Comparison of ENCODE assay signal across 8 cellular contexts in genomic region chr17:51153210-51154072, GRCh38. TPM values are rescaled to one million over a fixed set of nuclear protein-coding genes. Genes with fewer than 3 reads are reported as not detected.
DNase-seq lines count a peak whose midpoint lies in the region; ATAC-seq and TF ChIP-seq lines count a peak whose summit lies in the region.

TSS of gene NME1 (plus strand) at chr17:51153559. CDS start at chr17:51155655, 2,096 bp downstream.

- H3K27me3 ChIP-seq in IMR-90 (ENCODE audit: control insufficient read depth, insufficient read depth, low read length): no peaks in the 10 kb centered on the region

- H3K23ac ChIP-seq in IMR-90 (ENCODE audit: low read depth, low read length): peak within 1 kb of the TSS; percentile 99

- TF ChIP-seq POLR2A in IMR-90 (IDR thresholded peaks at IDR 0.05; ENCODE audit: low read depth, low read length): peak; percentile 79

- H3K27ac ChIP-seq in IMR-90 (ENCODE audit: insufficient read depth, low read length): peak within 1 kb of the TSS; percentile 51
- peak within 1 kb of the TSS; percentile 70 for H3K27ac ChIP-seq in OCI-LY7 (ENCODE audit: low read depth, low read length, poor library complexity, severe bottlenecking)

- H3K79me2 ChIP-seq in OCI-LY7 (ENCODE audit: insufficient read depth, low read depth, low read length): peaks cover 50% of the 10 kb centered on the region

- peak within 1 kb of the TSS; percentile 78 for H2BK5ac ChIP-seq in IMR-90 (ENCODE audit: low read depth, low read length, poor library complexity, severe bottlenecking)

- H3K9me1 ChIP-seq in IMR-90 (ENCODE audit: insufficient read depth, low read length): peaks cover 3% of the 10 kb centered on the region; the same call in 1 of the 2 replicates

- peaks cover 17 to 39% of the 10 kb centered on the region in 2 experiments; a peak in 3 of 4 replicates for H3K79me1 ChIP-seq in IMR-90 (ENCODE audit: low read depth in 1 of 2, low read length in 2 of 2)

- BruUV-seq in IMR-90 (replicated peaks; lab: Mats Ljungman, UMichigan) (no TSS peak), OCI-LY7 (replicated peaks; lab: Mats Ljungman, UMichigan) (no TSS peak)

- H3K4me2 ChIP-seq in IMR-90 (ENCODE audit: low read depth, low read length) (peak within 1 kb of the TSS; percentile 99), OCI-LY7 (ENCODE audit: low read length) (peak within 1 kb of the TSS; percentile 90)

- H3K14ac ChIP-seq in IMR-90 (replicated peaks; ENCODE audit: low read depth, low read length): peak within 1 kb of the TSS; percentile 94

- no peaks in the 10 kb centered on the region for H3K4me1 ChIP-seq in IMR-90 (ENCODE audit: control insufficient read depth, insufficient read depth, low read length)
- H3K4me1 ChIP-seq in OCI-LY7 (ENCODE audit: insufficient read depth, low read length, poor library complexity, severe bottlenecking): peaks cover 21% of the 10 kb centered on the region

- peak within 1 kb of the TSS; percentile 94 for H2AK9ac ChIP-seq in IMR-90 (replicated peaks; ENCODE audit: low read depth, low read length, poor library complexity)

- dilution Hi-C loops in IMR-90 (cut with HindIII; ENCODE audit: low sequenced_read_pairs, unreplicated experiment): no loop called here

- peak; percentile 91 for ATAC-seq in GM21528 (IDR thresholded peaks at IDR 0.05; ENCODE audit: low FRiP score, unreplicated experiment)
- ATAC-seq in IMR-90 (ENCODE audit: low read depth): peak; percentile 93

- peak within 1 kb of the TSS; percentile 90 for H3K4ac ChIP-seq in IMR-90 (ENCODE audit: low read depth, low read length)

- in situ Hi-C loops in IMR-90 (cut with MboI; ENCODE audit: low sequenced_read_pairs): loop anchor here (5.0 kb wide), 1 partner anchor 151 kb away; no protein-coding TSS in a partner anchor

- H2AK5ac ChIP-seq in IMR-90 (ENCODE audit: low read depth, low read length): peak within 1 kb of the TSS; percentile 81

- H3K9me2 ChIP-seq in OCI-LY7 (ENCODE audit: insufficient read depth, low read length): no peaks in the 10 kb centered on the region

- peaks cover under 1% of the 10 kb centered on the region; the same call in 1 of the 2 replicates for H3K36me3 ChIP-seq in IMR-90 (ENCODE audit: control insufficient read depth, insufficient read depth, low read length)
- H3K36me3 ChIP-seq in OCI-LY7 (ENCODE audit: insufficient read depth, low read length): peaks cover 38% of the 10 kb centered on the region

- H2BK120ac ChIP-seq in IMR-90 (ENCODE audit: low read depth, low read length): peak within 1 kb of the TSS; percentile 44; the same call in 1 of the 2 replicates

- H3K9me3 ChIP-seq in IMR-90 (ENCODE audit: control insufficient read depth, insufficient read depth, low read length) (no peaks in the 10 kb centered on the region), OCI-LY7 (ENCODE audit: low read length) (no peaks in the 10 kb centered on the region)

- CTCF ChIA-PET in IMR-90 (lab: Yijun Ruan, JAX): interaction anchor here (0.6 to 1.3 kb wide), 23 partner anchors 9 to 373 kb away, joined by 3 to 12 read pairs (median 4); partner anchors contain the start of gene SPAG9
- CTCF ChIA-PET in OCI-LY7 (lab: Charles Lee; ENCODE audit: unreplicated experiment): interaction anchor here (0.5 to 1.3 kb wide), 3 partner anchors 77 to 162 kb away, joined by 3 read pairs; no protein-coding TSS in a partner anchor

- H2AFZ ChIP-seq in IMR-90 (replicated peaks; ENCODE audit: low read length, poor library complexity): peak within 1 kb of the TSS; percentile 98
- H2AFZ ChIP-seq in OCI-LY7 (ENCODE audit: low read length): peak within 1 kb of the TSS; percentile 100

- peak; percentile 97 for TF ChIP-seq CTCF in IMR-90 (conservative IDR thresholded peaks at IDR 0.05; ENCODE audit: low read depth, low read length)
- peak; percentile 97 for TF ChIP-seq CTCF in OCI-LY7 (conservative IDR thresholded peaks at IDR 0.05; ENCODE audit: low read length)
- TF ChIP-seq CTCF in epithelial cell of proximal tubule (conservative IDR thresholded peaks at IDR 0.05; ENCODE audit: low read depth, low read length): peak; percentile 96

- peaks cover 3% of the 10 kb centered on the region; the same call in 1 of the 2 replicates for H4K20me1 ChIP-seq in IMR-90 (ENCODE audit: insufficient read depth, low read length)
- H4K20me1 ChIP-seq in OCI-LY7 (ENCODE audit: insufficient read depth, low read length): peaks cover 5% of the 10 kb centered on the region; the same call in 1 of the 2 replicates

- WGBS in IMR-90 (ENCODE audit: extremely low coverage in 2 of 2, insufficient read length in 1 of 2), 2 experiments: 1% methylated on average over 41 of the region's 60 CpGs; no CpG with 5 or more reads in 1 of the 2 experiments

- H4K91ac ChIP-seq in IMR-90 (ENCODE audit: insufficient read depth, low read depth, low read length): peak within 1 kb of the TSS; percentile 91

- H4K5ac ChIP-seq in IMR-90 (ENCODE audit: low read depth, low read length): peak within 1 kb of the TSS; percentile 69

- TF ChIP-seq RAD21 in IMR-90 (IDR thresholded peaks at IDR 0.05; ENCODE audit: low read length): peak; percentile 93

- H3K56ac ChIP-seq in IMR-90 (ENCODE audit: extremely low read depth, insufficient read depth, low read length): peak within 1 kb of the TSS; percentile 79

- peak within 1 kb of the TSS; percentile 64 for H3K9ac ChIP-seq in IMR-90 (ENCODE audit: low read depth, low read length)

- H2BK20ac ChIP-seq in IMR-90 (ENCODE audit: low read depth, low read length): peak within 1 kb of the TSS; percentile 50; the same call in 1 of the 2 replicates

- H3K4me3 ChIP-seq in IMR-90 (ENCODE audit: insufficient read depth, low read depth, low read length) (peak within 1 kb of the TSS; percentile 58), OCI-LY7 (ENCODE audit: low read depth, low read length, poor library complexity, severe bottlenecking) (peak within 1 kb of the TSS; percentile 91), epithelial cell of proximal tubule (ENCODE audit: low read depth, low read length) (peak within 1 kb of the TSS; percentile 80)

- peak within 1 kb of the TSS; percentile 56 to 97 for H4K8ac ChIP-seq in IMR-90 (ENCODE audit: low read depth in 2 of 2, low read length in 2 of 2)

- H3K18ac ChIP-seq in IMR-90 (ENCODE audit: low read depth, low read length): 0 out of 2 replicates have a peak within 1 kb of the TSS, but pooled peaks have one; percentile 1

- peak within 1 kb of the TSS; percentile 25; the same call in 1 of the 3 replicates for H2BK15ac ChIP-seq in IMR-90 (ENCODE audit: low read depth, low read length)

- POLR2A ChIA-PET in IMR-90 (lab: Charles Lee; ENCODE audit: unreplicated experiment) (no interaction called here), OCI-LY7 (lab: Charles Lee) (interaction anchor here (1.1 to 1.6 kb wide), 2 partner anchors 9 to 33 kb away, joined by 10 to 13 read pairs; partner anchors contain the start of gene SPAG9)

- intact Hi-C loops in IMR-90 (cut with micrococcal nuclease) (loop anchor here (1.0 to 2.0 kb wide), 4 partner anchors 32 to 301 kb away; no protein-coding TSS in a partner anchor), OCI-LY7 (cut with micrococcal nuclease; ENCODE audit: unreplicated experiment) (loop anchor here (1.0 kb wide), 2 partner anchors 33 to 152 kb away; partner anchors contain the start of gene SPAG9)

- peak; percentile 99 for DNase-seq in DMS153 treated with DMSO at 0.1 percent for 48 hours (lab: John Stamatoyannopoulos, UW; ENCODE audit: unreplicated experiment)
- DNase-seq in IMR-90: peak; percentile 100
- DNase-seq in OCI-LY7 (ENCODE audit: low spot score): peak; percentile 99
- DNase-seq in activated T-cell treated with anti-CD3 and anti-CD28 coated beads for 24 hours (ENCODE audit: low read depth): peak; percentile 99
- DNase-seq in epithelial cell of proximal tubule (ENCODE audit: low read depth): peak; percentile 99
- peak; percentile 98 for DNase-seq in mucosa of gallbladder (ENCODE audit: low spot score)
- DNase-seq in stimulated activated CD8-positive, alpha-beta memory T cell treated with anti-CD3 and anti-CD28 coated beads, Interleukin-4, amount 100 ng/mL, for 4 hours (ENCODE audit: low read depth in 2 of 2, low spot score in 1 of 2): peak; percentile 89 to 98

TF ChIP-seq in IMR-90, 13 proteins besides CTCF, POLR2A, EP300 and RAD21 (continues in another document):
- TF ChIP-seq USF2 (IDR thresholded peaks at IDR 0.05; ENCODE audit: low read depth, low read length) (peak; percentile 92), NFE2L2 (IDR thresholded peaks at IDR 0.05; ENCODE audit: low read depth, low read length) (no peak), CHD1 (IDR thresholded peaks at IDR 0.05; ENCODE audit: low read depth, low read length) (no peak; the same call in 1 of the 2 replicates), RFX5 (IDR thresholded peaks at IDR 0.05; ENCODE audit: low read depth, low read length) (no peak), MXI1 (IDR thresholded peaks at IDR 0.05; ENCODE audit: borderline replicate concordance, low read depth, low read length) (peak; percentile 100), CEBPB (IDR thresholded peaks at IDR 0.05; ENCODE audit: low read depth, low read length) (no peak), BHLHE40 (IDR thresholded peaks at IDR 0.05; ENCODE audit: low read depth, low read length) (peak; percentile 43; the same call in 1 of the 2 replicates), MAFK (IDR thresholded peaks at IDR 0.05; ENCODE audit: low read depth, low read length) (peak; percentile 5; the same call in 1 of the 2 replicates), RCOR1 (IDR thresholded peaks at IDR 0.05; ENCODE audit: insufficient replicate concordance, low read length) (peak; percentile 33)

RNA-seq across cellular contexts. Expression of gene NME1, which starts in this region (rescaled TPM):
- total RNA-seq in IMR-90 (2012; rRNA removed): 261 and 312 TPM in 2 replicates
- polyA plus RNA-seq in IMR-90 (2012; rRNA removed): 311 and 365 TPM in 2 replicates
- polyA plus RNA-seq in IMR-90 (2012; cell fraction: cytosol; rRNA removed): 294 and 458 TPM in 2 replicates
- 76.8 and 195 TPM in 2 replicates for polyA plus RNA-seq in IMR-90 (2012; cell fraction: nucleus; rRNA removed; ENCODE audit: low replicate concordance)
- total RNA-seq in OCI-LY7 (2014; rRNA removed; shearing (Covaris generic)): 158 and 209 TPM in 2 replicates
- total RNA-seq in OCI-LY7 (2022): 153 and 221 TPM in 2 replicates
- total RNA-seq in epithelial cell of proximal tubule: 205 and 349 TPM in 2 replicates
- 26.5 TPM for total RNA-seq in mucosa of gallbladder

Comparison
In these comparisons a context has a peak if more than half of its experiments do, and no peak if none do; other contexts are left out.
1. Peak in every context shown above with its lines: DNase-seq, ATAC-seq, H3K4me3 ChIP-seq and H3K27ac ChIP-seq.